Comparison of ENCODE assay signal across 8 cellular contexts in genomic region chr3:114454592-114455251, GRCh38.
DNase-seq lines count a peak whose midpoint lies in the region; ATAC-seq and TF ChIP-seq lines count a peak whose summit lies in the region.

No MANE protein-coding gene starts in this region.

- intact Hi-C loops in breast epithelium (cut with DNase I; ENCODE audit: low total_unique reads) = no loop called here
- intact Hi-C loops in MCF 10A (cut with micrococcal nuclease) = no loop called here

- H3K4me3 Mint-ChIP-seq in MCF 10A (ENCODE audit: unreplicated experiment) = no peak overlapping the region
- H3K4me3 Mint-ChIP-seq in stimulated activated naive B cell treated with anti-CD40 and anti-IgM and Interleukin-4, amounts not matched to agents 10 μg/mL and 1 μg/mL and 100 μg/mL, for 72 hours = no peak overlapping the region

- no peaks in the 10 kb centered on the region for H3K4me1 ChIP-seq in breast epithelium

- POLR2A ChIA-PET in MCF 10A (lab: Yijun Ruan, JAX) = interaction anchor here (0.6 to 2.1 kb wide), 3 partner anchors 9 to 243 kb away, joined by 3 to 11 read pairs (median 4); no protein-coding TSS in a partner anchor

- H3K36me3 Mint-ChIP-seq in MCF 10A (ENCODE audit: insufficient read depth, unreplicated experiment) = no peaks in the 10 kb centered on the region
- H3K36me3 Mint-ChIP-seq in stimulated activated naive B cell treated with anti-CD40 and anti-IgM and Interleukin-4, amounts not matched to agents 10 μg/mL and 1 μg/mL and 100 μg/mL, for 72 hours = no peaks in the 10 kb centered on the region

- H3K36me3 ChIP-seq in breast epithelium = no peaks in the 10 kb centered on the region

- H3K27ac ChIP-seq in breast epithelium = peak overlapping the region; percentile 82 to 85
- peak overlapping the region; percentile 99 for H3K27ac ChIP-seq in VCaP

- no peaks in the 10 kb centered on the region for H3K9me3 Mint-ChIP-seq in MCF 10A (ENCODE audit: unreplicated experiment)
- no peaks in the 10 kb centered on the region for H3K9me3 Mint-ChIP-seq in stimulated activated naive B cell treated with anti-CD40 and anti-IgM and Interleukin-4, amounts not matched to agents 10 μg/mL and 1 μg/mL and 100 μg/mL, for 72 hours

- CTCF ChIA-PET in MCF 10A (lab: Yijun Ruan, JAX) = interaction anchor here (0.6 to 0.8 kb wide), 4 partner anchors 28 to 597 kb away, joined by 3 to 5 read pairs (median 4); no protein-coding TSS in a partner anchor

- no peaks in the 10 kb centered on the region for H3K27me3 ChIP-seq in breast epithelium

- no peaks in the 10 kb centered on the region for H3K9me3 ChIP-seq in breast epithelium

- BruUV-seq in MCF 10A (replicated peaks; lab: Mats Ljungman, UMichigan) = no TSS peak

- H3K27me3 Mint-ChIP-seq in MCF 10A (ENCODE audit: insufficient read depth, unreplicated experiment) = no peaks in the 10 kb centered on the region
- H3K27me3 Mint-ChIP-seq in stimulated activated naive B cell treated with anti-CD40 and anti-IgM and Interleukin-4, amounts not matched to agents 10 μg/mL and 1 μg/mL and 100 μg/mL, for 72 hours = no peaks in the 10 kb centered on the region

- no peak overlapping the region for H3K27ac Mint-ChIP-seq in MCF 10A (ENCODE audit: low read depth, unreplicated experiment)
- H3K27ac Mint-ChIP-seq in stimulated activated naive B cell treated with anti-CD40 and anti-IgM and Interleukin-4, amounts not matched to agents 10 μg/mL and 1 μg/mL and 100 μg/mL, for 72 hours = no peak overlapping the region

- DNase-seq in breast epithelium (ENCODE audit: low spot score in 2 of 2) = no peak
- no peak for DNase-seq in MCF 10A (ENCODE audit: unreplicated experiment)
- no peak for DNase-seq in stimulated activated naive B cell treated with anti-CD40 and anti-IgM and Interleukin-4, amounts not matched to agents 10 μg/mL and 1 μg/mL and 100 μg/mL, for 72 hours
- DNase-seq in SHP77 treated with DMSO at 0.1 percent for 48 hours (lab: John Stamatoyannopoulos, UW) = no peak

- ATAC-seq in stimulated activated naive B cell treated with anti-CD40 and anti-IgM and Interleukin-4, amounts not matched to agents 10 μg/mL and 1 μg/mL and 100 μg/mL, for 72 hours (replicated peaks) = peak; percentile 54 to 60
- ATAC-seq in GM19397 (IDR thresholded peaks at IDR 0.05; ENCODE audit: unreplicated experiment) = no peak
- no peak for ATAC-seq in GM18868 (IDR thresholded peaks at IDR 0.05; ENCODE audit: unreplicated experiment)

- peaks cover 7% of the 10 kb centered on the region for H3K4me1 Mint-ChIP-seq in MCF 10A (ENCODE audit: insufficient read depth, unreplicated experiment)
- H3K4me1 Mint-ChIP-seq in stimulated activated naive B cell treated with anti-CD40 and anti-IgM and Interleukin-4, amounts not matched to agents 10 μg/mL and 1 μg/mL and 100 μg/mL, for 72 hours = peaks cover 6 to 20% of the 10 kb centered on the region in 2 donors

- TF ChIP-seq CTCF in breast epithelium (IDR thresholded peaks at IDR 0.05) (peak; percentile 21 to 66 (median 62)), MCF 10A (IDR thresholded peaks at IDR 0.05; ENCODE audit: unreplicated experiment) (no peak), VCaP (conservative IDR thresholded peaks at IDR 0.05) (no peak)

- H3K4me3 ChIP-seq in breast epithelium = peak overlapping the region; percentile 40 to 63 (median 47)
- peak overlapping the region; percentile 57 for H3K4me3 ChIP-seq in iPS-11a (ENCODE audit: low read depth, low read length)

- no peak for TF ChIP-seq POLR2A in breast epithelium (IDR thresholded peaks at IDR 0.05)

Comparison
In these comparisons a context has a peak if more than half of its experiments do, and no peak if none do; other contexts are left out.
1. CTCF ChIP-seq: peak in breast epithelium (3 of 3); none in MCF 10A (single experiment) and VCaP (single experiment).
2. ATAC-seq: peak in stimulated activated naive B cell treated with anti-CD40 and anti-IgM and Interleukin-4, amounts not matched to agents 10 μg/mL and 1 μg/mL and 100 μg/mL, for 72 hours (2 of 2); none in GM19397 (single experiment) and GM18868 (single experiment).